19 cellular contexts compared by ENCODE assay signal in genomic region chrX:24956828-24957227, GRCh38. TPM values are rescaled to one million over a fixed set of nuclear protein-coding genes. Genes with fewer than 3 reads are reported as not detected.
DNase-seq lines count a peak whose midpoint lies in the region; ATAC-seq and TF ChIP-seq lines count a peak whose summit lies in the region.
"Had no signal": no experiment of that assay in that cellular context is flagged by ENCODE, and none has a peak within 500 bp of the region (broad histone marks: within the 10 kb centered on the region; RNA-seq: fewer than 3 reads in every experiment).

No MANE protein-coding gene starts in this region.

- POLR2A ChIA-PET in IMR-90 (lab: Charles Lee; ENCODE audit: unreplicated experiment) (no interaction called here), MCF 10A (lab: Yijun Ruan, JAX) (no interaction called here)

- no peak overlapping the region for H2AK9ac ChIP-seq in IMR-90 (replicated peaks; ENCODE audit: low read depth, low read length, poor library complexity)

- no peak overlapping the region for H3K56ac ChIP-seq in IMR-90 (ENCODE audit: extremely low read depth, insufficient read depth, low read length)

- H2AFZ ChIP-seq in IMR-90 (replicated peaks; ENCODE audit: low read length, poor library complexity): no peak overlapping the region

- H2BK5ac ChIP-seq in IMR-90 (ENCODE audit: low read depth, low read length, poor library complexity, severe bottlenecking): no peak overlapping the region

- no peaks in the 10 kb centered on the region for H3K27me3 ChIP-seq in IMR-90 (ENCODE audit: control insufficient read depth, insufficient read depth, low read length)
- H3K27me3 ChIP-seq: ascending aorta, left lung, right lobe of liver had no signal

- H3K4me3 ChIP-seq in IMR-90 (ENCODE audit: insufficient read depth, low read depth, low read length): no peak overlapping the region
- H3K4me3 ChIP-seq: ascending aorta, coronary artery, left lung, right lobe of liver had no signal

- H3K4me1 Mint-ChIP-seq in MCF 10A (ENCODE audit: insufficient read depth, unreplicated experiment): no peaks in the 10 kb centered on the region
- H3K4me1 Mint-ChIP-seq in mesothelial cell of epicardium: peaks cover 15% of the 10 kb centered on the region

- no peak overlapping the region for H2BK120ac ChIP-seq in IMR-90 (ENCODE audit: low read depth, low read length)

- H3K27me3 Mint-ChIP-seq in MCF 10A (ENCODE audit: insufficient read depth, unreplicated experiment): no peaks in the 10 kb centered on the region
- H3K27me3 Mint-ChIP-seq in mesothelial cell of epicardium (ENCODE audit: low read depth): no peaks in the 10 kb centered on the region
- H3K27me3 Mint-ChIP-seq: stimulated activated naive CD8-positive, alpha-beta T cell treated with anti-CD3 and anti-CD28 coated beads, Interleukin-15, Interleukin-2, amounts not matched to agents 100 ng/mL and 50 ng/mL, for 24 hours; type B pancreatic cell had no signal

- H3K9ac ChIP-seq in IMR-90 (ENCODE audit: low read depth, low read length): no peak overlapping the region

- H3K4me2 ChIP-seq in IMR-90 (ENCODE audit: low read depth, low read length): no peak overlapping the region

- H3K14ac ChIP-seq in IMR-90 (replicated peaks; ENCODE audit: low read depth, low read length): no peak overlapping the region

- no peak overlapping the region for H3K18ac ChIP-seq in IMR-90 (ENCODE audit: low read depth, low read length)

- no peaks in the 10 kb centered on the region for H3K9me1 ChIP-seq in IMR-90 (ENCODE audit: insufficient read depth, low read length)

- in situ Hi-C loops in IMR-90 (cut with MboI; ENCODE audit: low sequenced_read_pairs) (no loop called here), G401 (cut with HindIII; ENCODE audit: low sequenced_read_pairs) (no loop called here)

- H3K79me1 ChIP-seq in IMR-90 (ENCODE audit: low read depth in 1 of 2, low read length in 2 of 2): no peaks in the 10 kb centered on the region

- H4K8ac ChIP-seq in IMR-90 (ENCODE audit: low read depth in 2 of 2, low read length in 2 of 2): no peak overlapping the region

- no TSS peak for BruUV-seq in IMR-90 (replicated peaks; lab: Mats Ljungman, UMichigan)
- BruUV-seq in MCF 10A (replicated peaks; lab: Mats Ljungman, UMichigan): no TSS peak

- no peaks in the 10 kb centered on the region for H3K9me3 ChIP-seq in IMR-90 (ENCODE audit: control insufficient read depth, insufficient read depth, low read length)
- H3K9me3 ChIP-seq: ascending aorta, left lung, right lobe of liver had no signal

- H4K20me1 ChIP-seq in IMR-90 (ENCODE audit: insufficient read depth, low read length): no peaks in the 10 kb centered on the region

- H3K27ac ChIP-seq in IMR-90 (ENCODE audit: insufficient read depth, low read length): no peak overlapping the region
- H3K27ac ChIP-seq: ascending aorta, coronary artery, left lung, right lobe of liver had no signal

- peak; percentile 14 for DNase-seq in AG20443 (ENCODE audit: low spot score)
- peak; percentile 19 for DNase-seq in IMR-90
- DNase-seq in MCF 10A (ENCODE audit: unreplicated experiment): peak; percentile 51
- peak; percentile 3 for DNase-seq in iris pigment epithelial cell (ENCODE audit: low read depth)
- DNase-seq in mesothelial cell of epicardium (ENCODE audit: low spot score in 2 of 2, unreplicated experiment in 2 of 2): no peak
- DNase-seq in NCI-H2029 (lab: John Stamatoyannopoulos, UW): no peak
- no peak for DNase-seq in G401 (ENCODE audit: low spot score)
- DNase-seq: activated CD4-positive, alpha-beta T cell treated with anti-CD3 and anti-CD28 coated beads, Interleukin-2, amount 50 U/mL, for 1 hour; activated CD8-positive, alpha-beta memory T cell treated with anti-CD3 and anti-CD28 coated beads, Interleukin-2, amount 50 U/mL, for 48 hours; activated gamma-delta T cell; left lung; NK-92 treated with Interleukin-12 subunit alpha and Interleukin-12 subunit beta, amount 100 ng/mL, for 24 hours; right lobe of liver had no signal

- dilution Hi-C loops in IMR-90 (cut with HindIII; ENCODE audit: low sequenced_read_pairs, unreplicated experiment): no loop called here

- no peak overlapping the region for H2BK20ac ChIP-seq in IMR-90 (ENCODE audit: low read depth, low read length)

- TF ChIP-seq POLR2A in IMR-90 (IDR thresholded peaks at IDR 0.05; ENCODE audit: low read depth, low read length): no peak

- no peaks in the 10 kb centered on the region for H3K9me3 Mint-ChIP-seq in MCF 10A (ENCODE audit: unreplicated experiment)
- H3K9me3 Mint-ChIP-seq in mesothelial cell of epicardium: peaks cover 14% of the 10 kb centered on the region
- H3K9me3 Mint-ChIP-seq: stimulated activated naive CD8-positive, alpha-beta T cell treated with anti-CD3 and anti-CD28 coated beads, Interleukin-15, Interleukin-2, amounts not matched to agents 100 ng/mL and 50 ng/mL, for 24 hours had no signal

- no peak overlapping the region for H3K23ac ChIP-seq in IMR-90 (ENCODE audit: low read depth, low read length)

- no peak overlapping the region for H4K5ac ChIP-seq in IMR-90 (ENCODE audit: low read depth, low read length)

- no peak overlapping the region for H2BK15ac ChIP-seq in IMR-90 (ENCODE audit: low read depth, low read length)

- ATAC-seq in IMR-90 (ENCODE audit: low read depth): no peak
- no peak for ATAC-seq in HG02610 (IDR thresholded peaks at IDR 0.05; ENCODE audit: unreplicated experiment)
- ATAC-seq: left lung had no signal

- H3K36me3 Mint-ChIP-seq in MCF 10A (ENCODE audit: insufficient read depth, unreplicated experiment): no peaks in the 10 kb centered on the region
- peaks cover 6% of the 10 kb centered on the region for H3K36me3 Mint-ChIP-seq in mesothelial cell of epicardium

- H4K91ac ChIP-seq in IMR-90 (ENCODE audit: insufficient read depth, low read depth, low read length): no peak overlapping the region

- H3K36me3 ChIP-seq in IMR-90 (ENCODE audit: control insufficient read depth, insufficient read depth, low read length): no peaks in the 10 kb centered on the region
- H3K36me3 ChIP-seq: ascending aorta, left lung, right lobe of liver had no signal

- no peaks in the 10 kb centered on the region for H3K4me1 ChIP-seq in IMR-90 (ENCODE audit: control insufficient read depth, insufficient read depth, low read length)
- H3K4me1 ChIP-seq: ascending aorta, left lung, right lobe of liver had no signal

- intact Hi-C loops in IMR-90 (cut with micrococcal nuclease) (no loop called here), MCF 10A (cut with micrococcal nuclease) (no loop called here)

- TF ChIP-seq CTCF in IMR-90 (conservative IDR thresholded peaks at IDR 0.05; ENCODE audit: low read depth, low read length) (no peak), MCF 10A (IDR thresholded peaks at IDR 0.05; ENCODE audit: unreplicated experiment) (no peak), mesothelial cell of epicardium (IDR thresholded peaks at IDR 0.05; ENCODE audit: unreplicated experiment) (no peak)

- no peak overlapping the region for H2AK5ac ChIP-seq in IMR-90 (ENCODE audit: low read depth, low read length)

- no peak overlapping the region for H3K4ac ChIP-seq in IMR-90 (ENCODE audit: low read depth, low read length)

- H3K27ac Mint-ChIP-seq in MCF 10A (ENCODE audit: low read depth, unreplicated experiment): no peak overlapping the region
- H3K27ac Mint-ChIP-seq in mesothelial cell of epicardium: no peak overlapping the region
- H3K27ac Mint-ChIP-seq: stimulated activated naive CD8-positive, alpha-beta T cell treated with anti-CD3 and anti-CD28 coated beads, Interleukin-15, Interleukin-2, amounts not matched to agents 100 ng/mL and 50 ng/mL, for 24 hours had no signal

- CTCF ChIA-PET in IMR-90 (lab: Yijun Ruan, JAX) (no interaction called here), MCF 10A (lab: Yijun Ruan, JAX) (interaction anchor here (0.6 to 1.5 kb wide), 2 partner anchors 50 to 118 kb away, joined by 4 to 6 read pairs; no protein-coding TSS in a partner anchor)

- TF ChIP-seq RAD21 in IMR-90 (IDR thresholded peaks at IDR 0.05; ENCODE audit: low read length): no peak

- H3K4me3 Mint-ChIP-seq in MCF 10A (ENCODE audit: unreplicated experiment) (no peak overlapping the region), mesothelial cell of epicardium (no peak overlapping the region)
- H3K4me3 Mint-ChIP-seq: stimulated activated naive CD8-positive, alpha-beta T cell treated with anti-CD3 and anti-CD28 coated beads, Interleukin-15, Interleukin-2, amounts not matched to agents 100 ng/mL and 50 ng/mL, for 24 hours; type B pancreatic cell had no signal

TF ChIP-seq in IMR-90, 13 proteins besides CTCF, POLR2A, EP300 and RAD21:
- TF ChIP-seq SMC3 (IDR thresholded peaks at IDR 0.05; ENCODE audit: low read depth, low read length) (no peak), FOS (IDR thresholded peaks at IDR 0.05; ENCODE audit: low read depth, low read length) (0 out of 2 replicates have a peak, but pooled peaks have one; percentile 8)

RNA-seq across cellular contexts. Expression of gene ARX, which starts 58.9 kb away (rescaled TPM):
- total RNA-seq in IMR-90 (2012; rRNA removed) (not detected in 2 replicates), MCF 10A (2022) (0.10 TPM in 1 of 2 replicates, not detected in the other), mesothelial cell of epicardium (not detected in 3 replicates)
- not detected in 2 replicates for polyA plus RNA-seq in IMR-90 (2012; rRNA removed)
- polyA plus RNA-seq in IMR-90 (2012; cell fraction: cytosol; rRNA removed): not detected in 2 replicates
- polyA plus RNA-seq in IMR-90 (2012; cell fraction: nucleus; rRNA removed; ENCODE audit: low replicate concordance): not detected in 2 replicates
- 0.20 TPM in 1 of 2 replicates, not detected in the other for total RNA-seq in G401 (2014; rRNA removed; shearing (Covaris generic))
- total RNA-seq: ascending aorta, omental fat pad, right lobe of liver had no signal

Comparison
In these comparisons a context has a peak if more than half of its experiments do, and no peak if none do; other contexts are left out.
1. DNase-seq: peak in AG20443 (single experiment), IMR-90 (single experiment), MCF 10A (single experiment) and iris pigment epithelial cell (single experiment); none in mesothelial cell of epicardium (0 of 2), NCI-H2029 (single experiment) and G401 (single experiment).